19 cellular contexts compared by ENCODE assay signal in the genomic region with DNA sequence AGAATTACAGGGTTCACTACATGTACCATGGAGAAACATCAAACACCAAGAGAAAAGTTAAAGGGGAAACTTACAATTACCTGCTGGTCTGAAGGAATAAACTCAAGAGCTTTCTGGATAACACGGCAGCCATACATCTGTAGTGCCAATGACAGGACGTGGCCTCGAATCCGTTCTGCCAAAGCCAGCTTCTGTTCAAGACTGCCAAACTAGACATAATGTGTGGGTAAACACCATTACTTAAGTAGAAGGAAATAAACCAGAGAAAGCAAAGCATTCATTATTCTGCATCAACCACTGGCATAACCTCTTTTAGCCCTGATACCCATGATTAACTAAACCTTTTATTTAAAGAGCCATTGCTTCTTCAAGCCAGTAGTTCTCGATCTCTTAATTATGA. TPM values are rescaled to one million over a fixed set of nuclear protein-coding genes. Genes with fewer than 3 reads are reported as not detected.
A peak's percentile ranks its signal among the peaks of the same experiment; 100 is the strongest.
DNase-seq lines count a peak whose midpoint lies in the region; ATAC-seq and TF ChIP-seq lines count a peak whose summit lies in the region.
"Had no signal": no experiment of that assay in that cellular context is flagged by ENCODE, and none has a peak within 500 bp of the region (broad histone marks: within the 10 kb centered on the region; RNA-seq: fewer than 3 reads in every experiment).

No MANE protein-coding gene starts in this region.

- H3K4me1 ChIP-seq in right cardiac atrium (ENCODE audit: control insufficient read depth, insufficient read depth, low read length) = no peaks in the 10 kb centered on the region
- H3K4me1 ChIP-seq: BE2C, HAP-1, SJSA1 had no signal

- no peak for ATAC-seq in activated naive CD8-positive, alpha-beta T cell treated with anti-CD3 and anti-CD28 coated beads, Interleukin-2, amount 50 U/mL, for 24 hours
- ATAC-seq in right cardiac atrium = no peak
- ATAC-seq in HG02763 (IDR thresholded peaks at IDR 0.05; ENCODE audit: unreplicated experiment) = no peak
- ATAC-seq: GM23338, Right ventricle myocardium inferior had no signal

- peak overlapping the region; percentile 54 for H3K27ac Mint-ChIP-seq in activated naive CD8-positive, alpha-beta T cell
- H3K27ac Mint-ChIP-seq in activated naive CD8-positive, alpha-beta T cell treated with anti-CD3 and anti-CD28 coated beads, Interleukin-2, amount 50 U/mL, for 24 hours = no peak overlapping the region
- H3K27ac Mint-ChIP-seq in neural crest cell (ENCODE audit: unreplicated experiment) (no peak overlapping the region), Calu3 (ENCODE audit: unreplicated experiment) (no peak overlapping the region)
- H3K27ac Mint-ChIP-seq: GM23338 had no signal

- no peaks in the 10 kb centered on the region for H3K9me3 ChIP-seq in right cardiac atrium (ENCODE audit: control insufficient read depth, low read length)
- H3K9me3 ChIP-seq: BE2C, HAP-1, SJSA1 had no signal

- no peak for DNase-seq in activated naive CD8-positive, alpha-beta T cell treated with anti-CD3 and anti-CD28 coated beads, Interleukin-2, amount 50 U/mL, for 24 hours
- DNase-seq in NCI-H1105 treated with DMSO at 0.1 percent for 48 hours (lab: John Stamatoyannopoulos, UW) (peak; percentile 77), NCI-H69 (lab: John Stamatoyannopoulos, UW) (peak; percentile 72), neural crest cell (ENCODE audit: low read depth, low spot score) (no peak), right cardiac atrium (no peak), Calu3 (no peak)
- DNase-seq: BE2C, IMR-90, NCI-H1092 treated with DMSO at 0.1 percent for 48 hours, NCI-H1930, NCI-H226, NCI-H510A treated with DMSO at 0.1 percent for 48 hours had no signal

- no TSS peak for BruUV-seq in Calu3 (replicated peaks; lab: Mats Ljungman, UMichigan)

- no peaks in the 10 kb centered on the region for H3K9me3 Mint-ChIP-seq in activated naive CD8-positive, alpha-beta T cell (ENCODE audit: low read depth)
- H3K9me3 Mint-ChIP-seq in activated naive CD8-positive, alpha-beta T cell treated with anti-CD3 and anti-CD28 coated beads, Interleukin-2, amount 50 U/mL, for 24 hours = no peaks in the 10 kb centered on the region
- H3K9me3 Mint-ChIP-seq in neural crest cell (no peaks in the 10 kb centered on the region), Calu3 (ENCODE audit: low read depth, unreplicated experiment) (no peaks in the 10 kb centered on the region)
- H3K9me3 Mint-ChIP-seq: GM23338 had no signal

- H3K36me3 Mint-ChIP-seq in activated naive CD8-positive, alpha-beta T cell = peaks cover 23% of the 10 kb centered on the region
- H3K36me3 Mint-ChIP-seq in activated naive CD8-positive, alpha-beta T cell treated with anti-CD3 and anti-CD28 coated beads, Interleukin-2, amount 50 U/mL, for 24 hours (ENCODE audit: low read depth) = peaks cover 73% of the 10 kb centered on the region
- H3K36me3 Mint-ChIP-seq in neural crest cell (ENCODE audit: low read depth) (peaks cover 41% of the 10 kb centered on the region), Calu3 (ENCODE audit: insufficient read depth, unreplicated experiment) (peaks cover 94% of the 10 kb centered on the region)

- CTCF ChIA-PET in Calu3 (lab: Charles Lee) = no interaction called here

- H3K4me3 Mint-ChIP-seq in activated naive CD8-positive, alpha-beta T cell = no peak overlapping the region
- H3K4me3 Mint-ChIP-seq in activated naive CD8-positive, alpha-beta T cell treated with anti-CD3 and anti-CD28 coated beads, Interleukin-2, amount 50 U/mL, for 24 hours = no peak overlapping the region
- H3K4me3 Mint-ChIP-seq in neural crest cell (peak overlapping the region; percentile 34), Calu3 (ENCODE audit: low read depth, unreplicated experiment) (no peak overlapping the region)
- H3K4me3 Mint-ChIP-seq: GM23338 had no signal

- peaks cover 27% of the 10 kb centered on the region for H3K4me1 Mint-ChIP-seq in activated naive CD8-positive, alpha-beta T cell (ENCODE audit: low read depth)
- peaks cover 8% of the 10 kb centered on the region for H3K4me1 Mint-ChIP-seq in activated naive CD8-positive, alpha-beta T cell treated with anti-CD3 and anti-CD28 coated beads, Interleukin-2, amount 50 U/mL, for 24 hours
- H3K4me1 Mint-ChIP-seq in neural crest cell (peaks cover 6% of the 10 kb centered on the region), Calu3 (ENCODE audit: low read depth, unreplicated experiment) (no peaks in the 10 kb centered on the region)
- H3K4me1 Mint-ChIP-seq: GM23338 had no signal

- TF ChIP-seq CTCF in neural crest cell (conservative IDR thresholded peaks at IDR 0.05) (no peak), Calu3 (IDR thresholded peaks at IDR 0.05; ENCODE audit: unreplicated experiment) (no peak)

- intact Hi-C loops in right cardiac atrium (cut with DNase I) = no loop called here
- intact Hi-C loops in Calu3 (cut with micrococcal nuclease; ENCODE audit: unreplicated experiment) = no loop called here

- 93% methylated on average over 5 of the region's 5 CpGs for WGBS in right cardiac atrium

- no peak overlapping the region for H3K27ac ChIP-seq in right cardiac atrium (ENCODE audit: low read length)
- H3K27ac ChIP-seq: KMS-11, SJSA1 had no signal

- H3K4me3 ChIP-seq in right cardiac atrium (ENCODE audit: low read length) = no peak overlapping the region
- H3K4me3 ChIP-seq: GM23338, HAP-1, SJSA1 had no signal

- H3K27me3 ChIP-seq in right cardiac atrium (ENCODE audit: control insufficient read depth, insufficient read depth) = no peaks in the 10 kb centered on the region
- H3K27me3 ChIP-seq: BE2C, SJSA1 had no signal

- H3K27me3 Mint-ChIP-seq in activated naive CD8-positive, alpha-beta T cell = no peaks in the 10 kb centered on the region
- no peaks in the 10 kb centered on the region for H3K27me3 Mint-ChIP-seq in activated naive CD8-positive, alpha-beta T cell treated with anti-CD3 and anti-CD28 coated beads, Interleukin-2, amount 50 U/mL, for 24 hours
- H3K27me3 Mint-ChIP-seq in neural crest cell (ENCODE audit: low read depth) = no peaks in the 10 kb centered on the region
- no peaks in the 10 kb centered on the region for H3K27me3 Mint-ChIP-seq in Calu3 (ENCODE audit: unreplicated experiment)

RNA-seq across cellular contexts. Expression of a gene that starts 41.5 kb away (rescaled TPM):
- 116 and 129 TPM in 2 replicates for total RNA-seq in neural crest cell
- 10 to 100 TPM; 33.2 to 39.5 (median 38.5) TPM for total RNA-seq in right cardiac atrium
- polyA plus RNA-seq in right cardiac atrium = 40.9 TPM
- total RNA-seq in Calu3 (2022) = 15.0 and 20.5 TPM in 2 replicates

Comparison
In these comparisons a context has a peak if more than half of its experiments do, and no peak if none do; other contexts are left out.
1. DNase-seq: peak in NCI-H1105 treated with DMSO at 0.1 percent for 48 hours (single experiment) and NCI-H69 (single experiment); none in activated naive CD8-positive, alpha-beta T cell treated with anti-CD3 and anti-CD28 coated beads, Interleukin-2, amount 50 U/mL, for 24 hours (single experiment), neural crest cell (single experiment), right cardiac atrium (0 of 3) and Calu3 (single experiment).